13 cellular contexts compared by ENCODE assay signal in genomic region chrX:107226766-107227165, GRCh38.
DNase-seq lines count a peak whose midpoint lies in the region; ATAC-seq lines count a peak whose summit lies in the region.
"Had no signal": no experiment of that assay in that cellular context is flagged by ENCODE, and none has a peak within 500 bp of the region (broad histone marks: within the 10 kb centered on the region; RNA-seq: fewer than 3 reads in every experiment).

No MANE protein-coding gene starts in this region.

- DNase-seq in EL = peak; percentile 2
- DNase-seq in HS-5 (ENCODE audit: low read depth) = peak; percentile 3
- peak; percentile 64 for DNase-seq in NCI-H446 treated with DMSO at 0.1 percent for 48 hours (lab: John Stamatoyannopoulos, UW)
- DNase-seq in amniotic epithelial cell (ENCODE audit: low read depth) = peak; percentile 39
- no peak for DNase-seq in activated naive CD4-positive, alpha-beta T cell treated with Interleukin-2 at 50 U/mL for 16 hours
- DNase-seq in DMS153 (lab: John Stamatoyannopoulos, UW) = no peak
- DNase-seq: ACHN; CD4-positive, CD25-positive, alpha-beta regulatory T cell; DMS79 treated with DMSO at 0.1 percent for 48 hours; GF-D8; GM23248 had no signal

- no peak for ATAC-seq in GM19467 (IDR thresholded peaks at IDR 0.05; ENCODE audit: unreplicated experiment)
- ATAC-seq: HepG2 had no signal

Comparison
In these comparisons a context has a peak if more than half of its experiments do, and no peak if none do; other contexts are left out.
1. DNase-seq: peak in EL (single experiment), HS-5 (single experiment), NCI-H446 treated with DMSO at 0.1 percent for 48 hours (single experiment) and amniotic epithelial cell (single experiment); none in activated naive CD4-positive, alpha-beta T cell treated with Interleukin-2 at 50 U/mL for 16 hours (single experiment) and DMS153 (single experiment).